ENCODE assay signal across 18 cellular contexts in the genomic region with DNA sequence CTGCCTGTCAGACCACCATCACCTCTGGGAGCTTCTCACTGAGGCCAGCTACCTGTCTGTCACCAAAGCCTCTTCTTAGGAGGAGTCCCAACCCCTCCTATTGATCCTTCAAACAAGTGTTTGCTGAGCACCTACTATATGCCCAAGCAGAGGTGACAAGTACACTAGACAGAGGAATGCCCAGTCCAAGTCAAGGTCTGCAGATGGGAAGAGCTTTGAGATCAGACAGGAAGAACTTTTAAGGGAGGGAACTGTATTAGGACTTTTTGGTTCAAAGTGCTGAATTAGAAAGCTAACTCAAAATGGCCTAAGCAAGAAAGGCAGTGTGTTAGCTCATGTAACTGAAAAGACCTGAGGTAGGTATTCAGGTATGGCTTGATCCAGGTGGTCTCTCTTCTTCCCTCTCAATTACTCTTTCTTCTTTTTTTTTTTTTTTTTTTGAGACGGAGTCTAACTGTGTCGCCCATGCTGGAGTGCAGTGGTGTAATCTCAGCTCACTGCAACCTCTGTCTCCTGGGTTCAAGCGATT.
"Had no signal": no experiment of that assay in that cellular context is flagged by ENCODE, and none has a peak within 500 bp of the region (broad histone marks: within the 10 kb centered on the region; RNA-seq: fewer than 3 reads in every experiment).

No MANE protein-coding gene starts in this region.

- H3K4me3 ChIP-seq: left ventricle myocardium inferior, lung, ovary, spleen, testis, tibial nerve had no signal

- DNase-seq: cerebellar nuclear complex; dermis blood vessel endothelial cell; foreskin keratinocyte; immature natural killer cell; left ventricle myocardium inferior; naive thymus-derived CD8-positive, alpha-beta T cell; nucleus accumbens; ovary; right cardiac atrium; spleen; stimulated activated CD4-positive, alpha-beta T cell treated with anti-CD3 and anti-CD28 coated beads, Interleukin-15, amount 100 ng/mL, for 24 hours; stimulated activated CD4-positive, alpha-beta T cell treated with anti-CD3 and anti-CD28 coated beads, Interleukin-2, amount 100 ng/mL, for 24 hours; stimulated activated CD4-positive, alpha-beta T cell treated with anti-CD3 and anti-CD28 coated beads, Interleukin-4, amount 100 ng/mL, for 4 hours; stimulated activated naive B cell treated with anti-CD40 and anti-IgM and Interleukin-4, amounts not matched to agents 10 μg/mL and 1 μg/mL and 100 μg/mL, for 72 hours; stimulated activated naive CD8-positive, alpha-beta T cell treated with anti-CD3 and anti-CD28 coated beads, Interleukin-15, amount 100 ng/mL, for 72 hours; testis had no signal

- H3K36me3 ChIP-seq: left ventricle myocardium inferior, ovary, spleen, tibial nerve had no signal

- H3K9me3 ChIP-seq: left ventricle myocardium inferior, ovary, spleen, testis, tibial nerve had no signal

- H3K27ac ChIP-seq: foreskin keratinocyte, left ventricle myocardium inferior, ovary, spleen, testis, tibial nerve had no signal

- ATAC-seq: foreskin keratinocyte; naive thymus-derived CD8-positive, alpha-beta T cell; right cardiac atrium; stimulated activated naive CD8-positive, alpha-beta T cell treated with anti-CD3 and anti-CD28 coated beads, Interleukin-15, amount 100 ng/mL, for 72 hours had no signal

- H3K27me3 ChIP-seq: foreskin keratinocyte, ovary, testis had no signal
